28 cellular contexts compared by ENCODE assay signal in genomic region chr21:43882952-43883492, GRCh38. TPM values are rescaled to one million over a fixed set of nuclear protein-coding genes. Genes with fewer than 3 reads are reported as not detected.
DNase-seq lines count a peak whose midpoint lies in the region; ATAC-seq, FAIRE-seq and TF ChIP-seq lines count a peak whose summit lies in the region.
"Had no signal": no experiment of that assay in that cellular context is flagged by ENCODE, and none has a peak within 500 bp of the region (broad histone marks: within the 10 kb centered on the region; RNA-seq: fewer than 3 reads in every experiment).

No MANE protein-coding gene starts in this region.

- H3K4me1 Mint-ChIP-seq in T-helper 2 cell treated with Interferon-gamma antibody and Interleukin-4, amounts not matched to agents 5 μg/mL and 100 μg/mL, for 36 hours (ENCODE audit: low read depth): peaks cover 43% of the 10 kb centered on the region
- peaks cover 14 to 76% (median 39%) of the 10 kb centered on the region in 4 donors for H3K4me1 Mint-ChIP-seq in CD4-positive, CD25-positive, alpha-beta regulatory T cell

- no peak for DNase-seq in T-helper 2 cell treated with Interferon-gamma antibody and Interleukin-4, amounts not matched to agents 5 μg/mL and 100 μg/mL, for 36 hours (ENCODE audit: low spot score)
- DNase-seq in T-helper 2 cell (no peak), K562 (ENCODE audit: extremely low read depth in 1 of 4, low spot score in 3 of 4) (no peak), osteoblast (ENCODE audit: insufficient read length, low spot score, missing footprints) (peak; percentile 31), HPDE6-E6E7 (ENCODE audit: extremely low spot score) (no peak)
- DNase-seq in CD4-positive, CD25-positive, alpha-beta regulatory T cell: no peak
- DNase-seq: activated CD4-positive, CD25-positive, alpha-beta regulatory T cell treated with anti-CD3 and anti-CD28 coated beads, Interleukin-2, amount 50 U/mL, for 72 hours; activated gamma-delta T cell; adrenal gland; DMS 273 treated with DMSO at 0.1 percent for 48 hours; esophagus squamous epithelium; hippocampal formation; immature natural killer cell; MG63; midbrain; NCI-H1417; NCI-H446; SHP77; stimulated activated CD4-positive, alpha-beta T cell treated with anti-CD3 and anti-CD28 coated beads, Interleukin-4, amount 100 ng/mL, for 1 hour; stimulated activated naive CD4-positive, alpha-beta T cell treated with Interleukin-2 at 50 U/mL for 16 hours had no signal

- WGBS in K562 (ENCODE audit: insufficient coverage, low coverage, missing lambda C conversion rate): 72% methylated on average over 11 of the region's 11 CpGs

- H3K36me3 ChIP-seq in CD4-positive, CD25-positive, alpha-beta regulatory T cell (ENCODE audit: control insufficient read depth, insufficient read depth, low read length): peaks cover 7% of the 10 kb centered on the region
- H3K36me3 ChIP-seq in K562 (ENCODE audit: control insufficient read depth, insufficient read depth, low read length) (peaks cover 54% of the 10 kb centered on the region), osteoblast (ENCODE audit: insufficient read depth, low read length) (peaks cover 10% of the 10 kb centered on the region)
- H3K36me3 ChIP-seq: pancreas, right atrium auricular region had no signal

- FAIRE-seq in K562 (lab: Jason Lieb, UNC): no peak
- FAIRE-seq: colon, frontal cortex, pancreas had no signal

- H3K79me2 ChIP-seq in K562 (ENCODE audit: control insufficient read depth, insufficient read depth, low read length): peaks cover 89% of the 10 kb centered on the region
- H3K79me2 ChIP-seq in osteoblast (ENCODE audit: insufficient read depth, low read length): peaks cover 82% of the 10 kb centered on the region

- in situ Hi-C loops in K562 (cut with MboI): no loop called here

- H3K9me1 ChIP-seq in K562 (ENCODE audit: control insufficient read depth, insufficient read depth, low read length): no peaks in the 10 kb centered on the region

- H3K27ac ChIP-seq in CD4-positive, CD25-positive, alpha-beta regulatory T cell (ENCODE audit: insufficient read depth, low read length, poor library complexity, severe bottlenecking): peak overlapping the region; percentile 60
- H3K27ac ChIP-seq in K562 (ENCODE audit: extremely low read depth, low read depth, low read length) (peak overlapping the region; percentile 98), osteoblast (ENCODE audit: low read depth, low read length) (no peak overlapping the region)
- H3K27ac ChIP-seq: tibial artery had no signal

- no peak overlapping the region for H3K4me3 Mint-ChIP-seq in T-helper 2 cell treated with Interferon-gamma antibody and Interleukin-4, amounts not matched to agents 5 μg/mL and 100 μg/mL, for 36 hours
- H3K4me3 Mint-ChIP-seq in CD4-positive, CD25-positive, alpha-beta regulatory T cell: peak overlapping the region in 2 of 4 donors; percentile 38 to 43
- H3K4me3 Mint-ChIP-seq: immature natural killer cell, nephron had no signal

- H4K20me1 ChIP-seq in K562 (replicated peaks; ENCODE audit: control insufficient read depth, insufficient read depth, low read length): 0 out of 2 replicates have a peak, but pooled peaks cover 6% of the 10 kb centered on the region
- peaks cover 72% of the 10 kb centered on the region for H4K20me1 ChIP-seq in osteoblast (ENCODE audit: insufficient read depth, low read length)

- TF ChIP-seq POLR2A in K562 (conservative IDR thresholded peaks at IDR 0.05): no peak

- POLR2A ChIA-PET in K562 (lab: Yijun Ruan, JAX): interaction anchor here (0.6 to 2.8 kb wide), 11 partner anchors 9 to 1722 kb away, joined by 3 to 28 read pairs (median 6); no protein-coding TSS in a partner anchor

- no peak overlapping the region for H3K4me3 ChIP-seq in CD4-positive, CD25-positive, alpha-beta regulatory T cell (ENCODE audit: low read depth, low read length)
- H3K4me3 ChIP-seq in K562 (no peak overlapping the region), osteoblast (ENCODE audit: insufficient read depth, low read length) (no peak overlapping the region)
- H3K4me3 ChIP-seq: adrenal gland, esophagus squamous epithelium, MG63, pancreas, right atrium auricular region, tibial artery had no signal

- no peaks in the 10 kb centered on the region for H3K27me3 ChIP-seq in CD4-positive, CD25-positive, alpha-beta regulatory T cell (ENCODE audit: control insufficient read depth, insufficient read depth, low read length)
- H3K27me3 ChIP-seq in K562 (ENCODE audit: control insufficient read depth in 2 of 2, insufficient read depth in 2 of 2, low read length in 2 of 2): no peaks in the 10 kb centered on the region
- H3K27me3 ChIP-seq in osteoblast (ENCODE audit: insufficient read depth, low read length): no peaks in the 10 kb centered on the region
- H3K27me3 ChIP-seq: adrenal gland, esophagus squamous epithelium, MG63, pancreas, right atrium auricular region, tibial artery had no signal

- H3K4me2 ChIP-seq in K562 (ENCODE audit: insufficient read depth, low read length) (peak overlapping the region; percentile 34; the same call in 1 of the 2 replicates), osteoblast (ENCODE audit: insufficient read depth, low read length) (no peak overlapping the region)

- no peak for TF ChIP-seq RAD21 in K562 (CRISPR knock-in tag; conservative IDR thresholded peaks at IDR 0.05 in 1 of 2, IDR thresholded peaks at IDR 0.05 in 1 of 2)

- TF ChIP-seq EP300 in K562 (IDR thresholded peaks at IDR 0.05; ENCODE audit: low read length): no peak

- H3K27me3 Mint-ChIP-seq in T-helper 2 cell treated with Interferon-gamma antibody and Interleukin-4, amounts not matched to agents 5 μg/mL and 100 μg/mL, for 36 hours (ENCODE audit: low read depth): no peaks in the 10 kb centered on the region
- no peaks in the 10 kb centered on the region for H3K27me3 Mint-ChIP-seq in CD4-positive, CD25-positive, alpha-beta regulatory T cell

- no peaks in the 10 kb centered on the region for H3K9me3 Mint-ChIP-seq in T-helper 2 cell treated with Interferon-gamma antibody and Interleukin-4, amounts not matched to agents 5 μg/mL and 100 μg/mL, for 36 hours
- H3K9me3 Mint-ChIP-seq in CD4-positive, CD25-positive, alpha-beta regulatory T cell: no peaks in the 10 kb centered on the region
- H3K9me3 Mint-ChIP-seq: nephron had no signal

- no peaks in the 10 kb centered on the region for H3K9me3 ChIP-seq in CD4-positive, CD25-positive, alpha-beta regulatory T cell (ENCODE audit: control insufficient read depth in 2 of 2, low read length in 2 of 2)
- H3K9me3 ChIP-seq in K562 (replicated peaks; ENCODE audit: control insufficient read depth, insufficient read depth, low read depth, low read length): no peaks in the 10 kb centered on the region
- no peaks in the 10 kb centered on the region for H3K9me3 ChIP-seq in osteoblast (ENCODE audit: low read depth, low read length)
- H3K9me3 ChIP-seq: adrenal gland, esophagus squamous epithelium, MG63, pancreas, right atrium auricular region, tibial artery had no signal

- H3K9ac ChIP-seq in K562 (ENCODE audit: insufficient read depth in 1 of 2, low read depth in 2 of 2, low read length in 2 of 2): peak overlapping the region; percentile 30 to 86; a peak in 3 of 4 replicates

- intact Hi-C loops in K562 (cut with micrococcal nuclease): no loop called here

- no peak for TF ChIP-seq CTCF in K562 (IDR thresholded peaks at IDR 0.05 in 2 of 3, conservative IDR thresholded peaks at IDR 0.05 in 1 of 3; ENCODE audit: insufficient read depth in 2 of 3, low read depth in 1 of 3, low read length in 3 of 3)
- TF ChIP-seq CTCF in osteoblast (IDR thresholded peaks at IDR 0.05; ENCODE audit: extremely low read depth, low read depth, low read length): no peak

- BruUV-seq in K562 (replicated peaks; lab: Mats Ljungman, UMichigan): no TSS peak

- H3K4me1 ChIP-seq in CD4-positive, CD25-positive, alpha-beta regulatory T cell (ENCODE audit: control insufficient read depth, insufficient read depth, low read length, poor library complexity, severe bottlenecking): peaks cover 45% of the 10 kb centered on the region
- H3K4me1 ChIP-seq in K562 (replicated peaks in 1 of 2; ENCODE audit: control insufficient read depth in 2 of 2, insufficient read depth in 2 of 2, low read length in 2 of 2) (peaks cover 40 to 70% of the 10 kb centered on the region in 2 experiments), osteoblast (ENCODE audit: insufficient read depth, low read length) (peaks cover 10% of the 10 kb centered on the region)

- H2AFZ ChIP-seq in K562 (ENCODE audit: low read depth, low read length): no peak overlapping the region
- no peak overlapping the region for H2AFZ ChIP-seq in osteoblast (ENCODE audit: low read length)

- CTCF ChIA-PET in K562 (lab: Yijun Ruan, JAX; ENCODE audit: low intra/inter-chr PET ratio): interaction anchor here (0.6 kb wide), 1 partner anchor 93 kb away, joined by 4 read pairs; no protein-coding TSS in a partner anchor

- ATAC-seq in CD4-positive, CD25-positive, alpha-beta regulatory T cell (ENCODE audit: low read depth in 2 of 2): no peak
- ATAC-seq in K562: peak; percentile 4; the same call in 2 of the 3 replicates
- no peak for ATAC-seq in GM21515 (IDR thresholded peaks at IDR 0.05; ENCODE audit: unreplicated experiment)
- ATAC-seq in GM21423 (IDR thresholded peaks at IDR 0.05; ENCODE audit: unreplicated experiment): no peak

- H3K27ac Mint-ChIP-seq in T-helper 2 cell treated with Interferon-gamma antibody and Interleukin-4, amounts not matched to agents 5 μg/mL and 100 μg/mL, for 36 hours: peak overlapping the region; percentile 78
- H3K27ac Mint-ChIP-seq in CD4-positive, CD25-positive, alpha-beta regulatory T cell: peak overlapping the region; percentile 25 to 91 (median 29)

- peaks cover 21% of the 10 kb centered on the region for H3K36me3 Mint-ChIP-seq in T-helper 2 cell treated with Interferon-gamma antibody and Interleukin-4, amounts not matched to agents 5 μg/mL and 100 μg/mL, for 36 hours (ENCODE audit: low read depth)
- peaks cover 22% of the 10 kb centered on the region for H3K36me3 Mint-ChIP-seq in CD4-positive, CD25-positive, alpha-beta regulatory T cell

RNA-seq across cellular contexts. Expression of gene AGPAT3, which starts 18.0 kb away (rescaled TPM):
- total RNA-seq in CD4-positive, CD25-positive, alpha-beta regulatory T cell: 67.8 TPM
- polyA plus RNA-seq in CD4-positive, CD25-positive, alpha-beta regulatory T cell: 10 to 100 TPM; 13.3 to 19.8 (median 17.4) TPM
- total RNA-seq in K562 (2011; cell fraction: chromatin; rRNA removed; ENCODE audit: low replicate concordance): 91.3 and 152 TPM in 2 replicates
- 92.9 and 103 TPM in 2 replicates for total RNA-seq in K562 (2011; cell fraction: nucleolus; rRNA removed)
- 104 and 106 TPM in 2 replicates for total RNA-seq in K562 (2011; cell fraction: nucleoplasm; rRNA removed)
- 41.3 and 50.4 TPM in 2 replicates for total RNA-seq in K562 (2014; rRNA removed)
- 27.3 and 28.6 TPM in 2 replicates for total RNA-seq in K562 (2014; rRNA removed; fragmentation: Illumina TruSeq; extraction: Trizol)
- total RNA-seq in K562 (2015; rRNA removed; fragmentation: Illumina TruSeq; extraction: Trizol): 33.7 and 35.7 TPM in 2 replicates
- 88.4 and 90.1 TPM in 2 replicates for total RNA-seq in K562 (2021)
- 48.3 and 63.4 TPM in 2 replicates for polyA plus RNA-seq in K562 (2011; rRNA removed)
- polyA plus RNA-seq in K562 (2011; cell fraction: cytosol; rRNA removed): 66.5 and 76.4 TPM in 2 replicates
- polyA plus RNA-seq in K562 (2011; cell fraction: nucleus; rRNA removed): 70.1 and 87.0 TPM in 2 replicates
- polyA plus RNA-seq in K562 (2012): 42.6 and 65.7 TPM in 2 replicates
- polyA plus RNA-seq in K562 (2014; fragmentation: Illumina TruSeq; extraction: Trizol): 33.2 and 48.4 TPM in 2 replicates
- 1 to 10 TPM; 1.5 TPM for polyA plus RNA-seq in K562 (2014; fragmentation: Nextera tagmentation; extraction: Ambion mirVana)
- polyA plus RNA-seq in K562 (2014; rRNA removed): 46.6 and 50.1 TPM in 2 replicates
- 40.0 and 57.0 TPM in 2 replicates for polyA minus RNA-seq in K562 (2011; rRNA and poly(A)+ RNA removed)
- 48.7 and 66.4 TPM in 2 replicates for polyA minus RNA-seq in K562 (2011; cell fraction: cytosol; rRNA and poly(A)+ RNA removed)
- polyA minus RNA-seq in K562 (2011; cell fraction: nucleus; rRNA and poly(A)+ RNA removed): 26.1 and 32.4 TPM in 2 replicates
- total RNA-seq in osteoblast: 37.4 and 47.4 TPM in 2 replicates
